Comparison of ENCODE assay signal across 8 cellular contexts in the genomic region with DNA sequence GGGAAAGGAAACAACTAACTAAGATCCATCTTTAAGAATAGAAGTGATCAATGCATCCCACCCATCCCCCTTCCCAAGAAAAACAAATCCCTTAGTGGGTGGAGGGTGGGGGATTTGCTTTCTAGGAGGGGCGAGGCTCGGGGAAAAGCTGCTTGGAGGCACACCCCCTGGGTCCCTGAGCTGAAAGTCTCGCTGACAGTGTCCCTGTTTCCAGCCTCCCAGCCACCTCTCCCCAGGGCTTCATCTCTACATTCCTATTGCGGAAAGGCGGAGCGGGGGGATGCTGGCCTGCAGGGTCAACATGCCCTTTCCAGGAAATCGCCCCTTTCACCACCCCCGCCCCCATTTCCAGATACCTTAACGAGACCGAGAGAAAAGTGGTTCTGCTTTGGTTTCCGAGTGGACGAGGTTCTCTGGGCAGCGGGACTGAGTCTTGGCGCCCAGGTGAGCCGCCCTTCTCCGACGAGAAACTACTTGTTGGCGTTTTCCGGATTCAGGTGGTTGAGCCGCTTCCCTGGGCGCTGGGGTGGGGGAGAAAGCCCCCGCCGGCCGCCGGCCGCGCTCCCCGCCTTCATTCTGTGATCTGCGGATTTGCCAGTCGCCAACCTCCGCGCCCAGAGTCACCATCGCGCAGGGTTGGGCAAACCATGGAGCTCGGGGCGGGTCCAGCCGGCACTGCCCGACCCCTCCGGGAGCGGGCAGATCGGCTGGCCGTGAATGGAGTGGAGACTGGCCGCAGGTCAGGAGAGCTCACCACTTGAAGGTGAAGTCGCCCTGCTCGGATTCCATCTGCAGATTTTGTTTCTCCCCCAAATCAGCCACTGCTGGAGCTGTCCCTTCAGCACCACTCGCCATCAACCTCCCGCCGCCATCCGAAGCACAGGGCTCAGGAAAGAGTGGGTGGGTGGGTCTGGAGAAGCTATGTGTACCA. TPM values are rescaled to one million over a fixed set of nuclear protein-coding genes. Genes with fewer than 3 reads are reported as not detected.
A peak's percentile ranks its signal among the peaks of the same experiment; 100 is the strongest.
DNase-seq lines count a peak whose midpoint lies in the region; ATAC-seq and TF ChIP-seq lines count a peak whose summit lies in the region.

No MANE protein-coding gene starts in this region.

- H4K20me1 ChIP-seq in GM23338 (replicated peaks; ENCODE audit: insufficient read depth) = no peaks in the 10 kb centered on the region

- peak overlapping the region; percentile 94 for H3K4me2 ChIP-seq in GM23338

- no peaks in the 10 kb centered on the region for H3K9me3 Mint-ChIP-seq in GM23338

- H3K4me1 ChIP-seq in GM23338 (ENCODE audit: insufficient read depth) = peaks cover 18% of the 10 kb centered on the region; the same call in 1 of the 2 replicates

- H3K27me3 Mint-ChIP-seq in GM23338 (ENCODE audit: insufficient read depth, low read depth, poor library complexity) = peaks cover 35% of the 10 kb centered on the region

- TF ChIP-seq CTCF in GM23338 (conservative IDR thresholded peaks at IDR 0.05; ENCODE audit: low read depth in 2 of 2) (no peak), epithelial cell of proximal tubule (conservative IDR thresholded peaks at IDR 0.05; ENCODE audit: low read depth, low read length) (no peak)

- H3F3A ChIP-seq in GM23338 (replicated peaks; ENCODE audit: low read depth) = no peaks in the 10 kb centered on the region

- H3K4me3 Mint-ChIP-seq in GM23338 = peak overlapping the region; percentile 75

- H3K9me2 ChIP-seq in GM23338 (ENCODE audit: insufficient read depth) = no peaks in the 10 kb centered on the region

- H3K36me3 ChIP-seq in GM23338 (ENCODE audit: insufficient read depth) = no peaks in the 10 kb centered on the region

- no peaks in the 10 kb centered on the region for H3K36me3 Mint-ChIP-seq in GM23338 (ENCODE audit: low read depth)

- ATAC-seq in GM23338 (peak; percentile 72), GM19328 (IDR thresholded peaks at IDR 0.05; ENCODE audit: unreplicated experiment) (no peak), HG03354 (IDR thresholded peaks at IDR 0.05; ENCODE audit: poor library complexity, severe bottlenecking, unreplicated experiment) (no peak), GM21381 (IDR thresholded peaks at IDR 0.05; ENCODE audit: unreplicated experiment) (no peak)

- peak overlapping the region; percentile 82 for H3K4me3 ChIP-seq in GM23338
- H3K4me3 ChIP-seq in epithelial cell of proximal tubule (ENCODE audit: low read depth, low read length) = peak overlapping the region; percentile 33

- H3K79me2 ChIP-seq in GM23338 (replicated peaks; ENCODE audit: insufficient read depth) = no peaks in the 10 kb centered on the region

- DNase-seq in GM23338 (ENCODE audit: low spot score) = peak; percentile 85
- DNase-seq in NCI-H69 (lab: John Stamatoyannopoulos, UW) = peak; percentile 77
- no peak for DNase-seq in epithelial cell of proximal tubule (ENCODE audit: low read depth)
- DNase-seq in retina = peak; percentile 76
- DNase-seq in NOMO-1 (lab: John Stamatoyannopoulos, UW; ENCODE audit: unreplicated experiment in 2 of 2) = no peak

- H2AFZ ChIP-seq in GM23338 = peak overlapping the region; percentile 93

- H3K27ac Mint-ChIP-seq in GM23338 = no peak overlapping the region

- no peak overlapping the region for H3K27ac ChIP-seq in GM23338 (ENCODE audit: low read depth)

- peaks cover 52% of the 10 kb centered on the region for H3K27me3 ChIP-seq in GM23338 (ENCODE audit: insufficient read depth)

- peaks cover 19% of the 10 kb centered on the region for H3K4me1 Mint-ChIP-seq in GM23338

TF ChIP-seq in GM23338, 12 proteins besides CTCF, POLR2A, EP300 and RAD21 (continues in another document):
- TF ChIP-seq EZH2 (IDR thresholded peaks at IDR 0.05; ENCODE audit: low read depth, unreplicated experiment) (peak; percentile 43), NANOG (IDR thresholded peaks at IDR 0.05; ENCODE audit: borderline replicate concordance) (no peak), ZNF331 (CRISPR knock-in tag; IDR thresholded peaks at IDR 0.05; ENCODE audit: low read depth) (no peak)
- TF ChIP-seq, protein P1, sequence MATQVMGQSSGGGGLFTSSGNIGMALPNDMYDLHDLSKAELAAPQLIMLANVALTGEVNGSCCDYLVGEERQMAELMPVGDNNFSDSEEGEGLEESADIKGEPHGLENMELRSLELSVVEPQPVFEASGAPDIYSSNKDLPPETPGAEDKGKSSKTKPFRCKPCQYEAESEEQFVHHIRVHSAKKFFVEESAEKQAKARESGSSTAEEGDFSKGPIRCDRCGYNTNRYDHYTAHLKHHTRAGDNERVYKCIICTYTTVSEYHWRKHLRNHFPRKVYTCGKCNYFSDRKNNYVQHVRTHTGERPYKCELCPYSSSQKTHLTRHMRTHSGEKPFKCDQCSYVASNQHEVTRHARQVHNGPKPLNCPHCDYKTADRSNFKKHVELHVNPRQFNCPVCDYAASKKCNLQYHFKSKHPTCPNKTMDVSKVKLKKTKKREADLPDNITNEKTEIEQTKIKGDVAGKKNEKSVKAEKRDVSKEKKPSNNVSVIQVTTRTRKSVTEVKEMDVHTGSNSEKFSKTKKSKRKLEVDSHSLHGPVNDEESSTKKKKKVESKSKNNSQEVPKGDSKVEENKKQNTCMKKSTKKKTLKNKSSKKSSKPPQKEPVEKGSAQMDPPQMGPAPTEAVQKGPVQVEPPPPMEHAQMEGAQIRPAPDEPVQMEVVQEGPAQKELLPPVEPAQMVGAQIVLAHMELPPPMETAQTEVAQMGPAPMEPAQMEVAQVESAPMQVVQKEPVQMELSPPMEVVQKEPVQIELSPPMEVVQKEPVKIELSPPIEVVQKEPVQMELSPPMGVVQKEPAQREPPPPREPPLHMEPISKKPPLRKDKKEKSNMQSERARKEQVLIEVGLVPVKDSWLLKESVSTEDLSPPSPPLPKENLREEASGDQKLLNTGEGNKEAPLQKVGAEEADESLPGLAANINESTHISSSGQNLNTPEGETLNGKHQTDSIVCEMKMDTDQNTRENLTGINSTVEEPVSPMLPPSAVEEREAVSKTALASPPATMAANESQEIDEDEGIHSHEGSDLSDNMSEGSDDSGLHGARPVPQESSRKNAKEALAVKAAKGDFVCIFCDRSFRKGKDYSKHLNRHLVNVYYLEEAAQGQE (IDR thresholded peaks at IDR 0.05; ENCODE audit: unreplicated experiment) = peak; percentile 87
- TF ChIP-seq, protein P2, sequence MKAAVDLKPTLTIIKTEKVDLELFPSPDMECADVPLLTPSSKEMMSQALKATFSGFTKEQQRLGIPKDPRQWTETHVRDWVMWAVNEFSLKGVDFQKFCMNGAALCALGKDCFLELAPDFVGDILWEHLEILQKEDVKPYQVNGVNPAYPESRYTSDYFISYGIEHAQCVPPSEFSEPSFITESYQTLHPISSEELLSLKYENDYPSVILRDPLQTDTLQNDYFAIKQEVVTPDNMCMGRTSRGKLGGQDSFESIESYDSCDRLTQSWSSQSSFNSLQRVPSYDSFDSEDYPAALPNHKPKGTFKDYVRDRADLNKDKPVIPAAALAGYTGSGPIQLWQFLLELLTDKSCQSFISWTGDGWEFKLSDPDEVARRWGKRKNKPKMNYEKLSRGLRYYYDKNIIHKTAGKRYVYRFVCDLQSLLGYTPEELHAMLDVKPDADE (IDR thresholded peaks at IDR 0.05) = no peak

RNA-seq across cellular contexts. Expression of a gene that starts 0.5 kb away (rescaled TPM):
- total RNA-seq in GM23338 (2014; rRNA removed; shearing (Covaris generic)) = 0.10 TPM in 1 of 2 replicates, not detected in the other
- not detected in 2 replicates for polyA plus RNA-seq in GM23338 (2016; fragmentation: Nextera tagmentation; extraction: Ambion mirVana)
- not detected in 2 replicates for total RNA-seq in epithelial cell of proximal tubule

Comparison
In these comparisons a context has a peak if more than half of its experiments do, and no peak if none do; other contexts are left out.
1. DNase-seq: peak in GM23338 (single experiment), NCI-H69 (single experiment) and retina (single experiment); none in epithelial cell of proximal tubule (single experiment) and NOMO-1 (0 of 2).